ENCODE assay signal across 7 cellular contexts in genomic region chr7:80134536-80135305, GRCh38. TPM values are rescaled to one million over a fixed set of nuclear protein-coding genes. Genes with fewer than 3 reads are reported as not detected.
A peak's percentile ranks its signal among the peaks of the same experiment; 100 is the strongest.
DNase-seq lines count a peak whose midpoint lies in the region; ATAC-seq and TF ChIP-seq lines count a peak whose summit lies in the region.

Gene GNAI1, plus strand, starts transcription at chr7:80134831. Its CDS starts 330 bp downstream, at chr7:80135161.

- no peak within 1 kb of the TSS for H2BK15ac ChIP-seq in neuronal stem cell (ENCODE audit: low read length)

- H2AK5ac ChIP-seq in neuronal stem cell (ENCODE audit: low read depth, low read length): peak within 1 kb of the TSS; percentile 56

- peak within 1 kb of the TSS; percentile 90 for H2BK5ac ChIP-seq in neuronal stem cell (ENCODE audit: low read length)

- H3K27ac ChIP-seq in neuronal stem cell (replicated peaks; ENCODE audit: low read length): peak within 1 kb of the TSS; percentile 76

- peak within 1 kb of the TSS; percentile 72 for H2BK120ac ChIP-seq in neuronal stem cell (ENCODE audit: low read depth, low read length)

- H3K27ac Mint-ChIP-seq in activated naive CD8-positive, alpha-beta T cell treated with anti-CD3 and anti-CD28 coated beads, Interleukin-2, amount 50 U/mL, for 24 hours: peak within 1 kb of the TSS; percentile 37

- DNase-seq in GM10248 (ENCODE audit: extremely low spot score): peak; percentile 13
- peak; percentile 87 to 91 for DNase-seq in NOMO-1 (lab: John Stamatoyannopoulos, UW; ENCODE audit: unreplicated experiment in 2 of 2)
- peak; percentile 39 for DNase-seq in activated naive CD8-positive, alpha-beta T cell treated with anti-CD3 and anti-CD28 coated beads, Interleukin-2, amount 50 U/mL, for 24 hours
- peak; percentile 28 to 89 (median 72) for DNase-seq in head of caudate nucleus
- peak; percentile 79 for DNase-seq in neuronal stem cell (ENCODE audit: low spot score)
- no peak for DNase-seq in SIG-M5 treated with dmso at 0.1 percent for 504 hours (lab: John Stamatoyannopoulos, UW; ENCODE audit: unreplicated experiment)

- H3K23ac ChIP-seq in neuronal stem cell (ENCODE audit: low read depth, low read length, poor library complexity): peak within 1 kb of the TSS; percentile 93

- peak within 1 kb of the TSS; percentile 100 for H3K18ac ChIP-seq in neuronal stem cell (ENCODE audit: low read length)

- peak within 1 kb of the TSS; percentile 53 for H3K4ac ChIP-seq in neuronal stem cell (ENCODE audit: low read length)

- H3K4me2 ChIP-seq in neuronal stem cell (ENCODE audit: insufficient read depth, low read length, poor library complexity, severe bottlenecking): peak within 1 kb of the TSS; percentile 78

- peaks cover 38% of the 10 kb centered on the region for H3K4me1 Mint-ChIP-seq in activated naive CD8-positive, alpha-beta T cell treated with anti-CD3 and anti-CD28 coated beads, Interleukin-2, amount 50 U/mL, for 24 hours

- H3K9ac ChIP-seq in neuronal stem cell (ENCODE audit: low read depth, low read length, poor library complexity): peak within 1 kb of the TSS; percentile 98

- H3K4me1 ChIP-seq in neuronal stem cell (ENCODE audit: control insufficient read depth in 2 of 2, insufficient read depth in 1 of 2, low read depth in 1 of 2, low read length in 2 of 2): peaks cover 4 to 9% of the 10 kb centered on the region in 2 donors

- H3K36me3 Mint-ChIP-seq in activated naive CD8-positive, alpha-beta T cell treated with anti-CD3 and anti-CD28 coated beads, Interleukin-2, amount 50 U/mL, for 24 hours (ENCODE audit: low read depth): peaks cover 4% of the 10 kb centered on the region

- ATAC-seq in HG03097 (IDR thresholded peaks at IDR 0.05; ENCODE audit: low FRiP score, unreplicated experiment): peak; percentile 42
- peak; percentile 71 for ATAC-seq in activated naive CD8-positive, alpha-beta T cell treated with anti-CD3 and anti-CD28 coated beads, Interleukin-2, amount 50 U/mL, for 24 hours

- H3K4me3 Mint-ChIP-seq in activated naive CD8-positive, alpha-beta T cell treated with anti-CD3 and anti-CD28 coated beads, Interleukin-2, amount 50 U/mL, for 24 hours: peak within 1 kb of the TSS; percentile 66

- peaks cover 43% of the 10 kb centered on the region for H3K27me3 Mint-ChIP-seq in activated naive CD8-positive, alpha-beta T cell treated with anti-CD3 and anti-CD28 coated beads, Interleukin-2, amount 50 U/mL, for 24 hours

- H3K14ac ChIP-seq in neuronal stem cell (ENCODE audit: low read length): peak within 1 kb of the TSS; percentile 75

- H4K91ac ChIP-seq in neuronal stem cell (ENCODE audit: low read depth, low read length, poor library complexity): no peak within 1 kb of the TSS

- no peaks in the 10 kb centered on the region for H3K79me1 ChIP-seq in neuronal stem cell (ENCODE audit: low read depth, low read length)

- H3K9me3 Mint-ChIP-seq in activated naive CD8-positive, alpha-beta T cell treated with anti-CD3 and anti-CD28 coated beads, Interleukin-2, amount 50 U/mL, for 24 hours: no peaks in the 10 kb centered on the region

- H3K9me3 ChIP-seq in neuronal stem cell (replicated peaks in 1 of 2; ENCODE audit: control insufficient read depth in 2 of 2, insufficient read depth in 1 of 2, low read depth in 1 of 2, low read length in 2 of 2): peaks cover 0 to 3% of the 10 kb centered on the region in 2 donors

- H4K8ac ChIP-seq in neuronal stem cell (ENCODE audit: low read depth, low read length): peak within 1 kb of the TSS; percentile 32

- H3K4me3 ChIP-seq in neuronal stem cell (ENCODE audit: low read length in 2 of 2): peak within 1 kb of the TSS; percentile 90 to 97

- TF ChIP-seq CTCF in GM10248 (IDR thresholded peaks at IDR 0.05; ENCODE audit: control extremely low read depth, extremely low read depth, low read depth, missing control alignments): no peak

- peak within 1 kb of the TSS; percentile 100 for H2AFZ ChIP-seq in neuronal stem cell (ENCODE audit: low read length)

- peak within 1 kb of the TSS; percentile 94 for H2BK12ac ChIP-seq in neuronal stem cell (ENCODE audit: low read length)

- no peaks in the 10 kb centered on the region for H3K36me3 ChIP-seq in neuronal stem cell (replicated peaks in 1 of 2; ENCODE audit: control insufficient read depth in 2 of 2, insufficient read depth in 2 of 2, low read length in 2 of 2)

- CTCF ChIA-PET in GM10248 (lab: Yijun Ruan, JAX): no interaction called here

- no CpG with 5 or more reads among the region's 92 CpGs for WGBS in neuronal stem cell (ENCODE audit: extremely low coverage in 2 of 2, insufficient read length in 2 of 2, insufficient replicate concordance in 1 of 2), 2 donors

- peaks cover 0 to 37% (median 0%) of the 10 kb centered on the region in 3 experiments for H3K27me3 ChIP-seq in neuronal stem cell (ENCODE audit: control insufficient read depth in 3 of 3, insufficient read depth in 3 of 3, low read depth in 1 of 3, low read length in 3 of 3)

- intact Hi-C loops in head of caudate nucleus (cut with DNase I): loop anchor here (2.0 to 10.0 kb wide), 2 partner anchors 50 to 154 kb away; no protein-coding TSS in a partner anchor

- POLR2A ChIA-PET in GM10248 (lab: Yijun Ruan, JAX): no interaction called here

RNA-seq across cellular contexts. Expression of gene GNAI1, which starts in this region (rescaled TPM):
- 19.6 TPM for polyA plus RNA-seq in neuronal stem cell (2013, experiment 1 of 2)
- polyA plus RNA-seq in neuronal stem cell (2013, experiment 2 of 2): 20.4 TPM
